19 cellular contexts compared by ENCODE assay signal in genomic region chr2:102478686-102479470, GRCh38. TPM values are rescaled to one million over a fixed set of nuclear protein-coding genes. Genes with fewer than 3 reads are reported as not detected.
A peak's percentile ranks its signal among the peaks of the same experiment; 100 is the strongest.
DNase-seq lines count a peak whose midpoint lies in the region; ATAC-seq and TF ChIP-seq lines count a peak whose summit lies in the region.
"Had no signal": no experiment of that assay in that cellular context is flagged by ENCODE, and none has a peak within 500 bp of the region (broad histone marks: within the 10 kb centered on the region; RNA-seq: fewer than 3 reads in every experiment).

No MANE protein-coding gene starts in this region.

- no peaks in the 10 kb centered on the region for H3K23me2 ChIP-seq in H9 (ENCODE audit: insufficient read length, low read depth, low read length, poor library complexity, severe bottlenecking)

- ATAC-seq in HG02678 (IDR thresholded peaks at IDR 0.05; ENCODE audit: unreplicated experiment), result no peak
- ATAC-seq: GM12878 had no signal

- no peak overlapping the region for H2AK5ac ChIP-seq in H9 (ENCODE audit: insufficient read length, low read length)

- H2BK20ac ChIP-seq in H9 (ENCODE audit: low read depth, low read length, poor library complexity, severe bottlenecking), result no peak overlapping the region

- no CpG with 5 or more reads among the region's 36 CpGs for WGBS in H9 (ENCODE audit: extremely low coverage, insufficient read length, low lambda C conversion rate)
- WGBS in endodermal cell (ENCODE audit: insufficient coverage in 1 of 2, insufficient read length in 1 of 2), 2 experiments, result 95 to 96% methylated on average over 28 to 36 of the region's 36 CpGs

- peaks cover 29% of the 10 kb centered on the region for H3K27me3 Mint-ChIP-seq in activated CD4-positive, alpha-beta T cell treated with anti-CD3 and anti-CD28 coated beads, Interleukin-2, amount 10 ng/mL, durations not matched to agents 24 days and 14 days
- H3K27me3 Mint-ChIP-seq in activated CD4-positive, alpha-beta T cell treated with anti-CD3 and anti-CD28 coated beads, Interleukin-2, amount 10 ng/mL, durations not matched to agents 7 days and 5 days, result peaks cover 11% of the 10 kb centered on the region
- H3K27me3 Mint-ChIP-seq in H9 (ENCODE audit: low read depth), result no peaks in the 10 kb centered on the region; the same call in 1 of the 2 replicates
- peaks cover 3% of the 10 kb centered on the region for H3K27me3 Mint-ChIP-seq in endodermal cell (ENCODE audit: insufficient read depth)
- H3K27me3 Mint-ChIP-seq in osteocyte (ENCODE audit: unreplicated experiment), result peaks cover 46% of the 10 kb centered on the region

- H3K14ac ChIP-seq in H9 (ENCODE audit: insufficient read depth, low read length), result no peak overlapping the region; the same call in 1 of the 2 replicates

- no peak overlapping the region for H3K4me3 ChIP-seq in endodermal cell (ENCODE audit: low read length)
- no peak overlapping the region for H3K4me3 ChIP-seq in MM.1S (ENCODE audit: low read length)
- H3K4me3 ChIP-seq: GM12878 had no signal

- no peak overlapping the region for H3K27ac Mint-ChIP-seq in activated CD4-positive, alpha-beta T cell treated with anti-CD3 and anti-CD28 coated beads, Interleukin-2, amount 10 ng/mL, durations not matched to agents 24 days and 14 days
- no peak overlapping the region for H3K27ac Mint-ChIP-seq in activated CD4-positive, alpha-beta T cell treated with anti-CD3 and anti-CD28 coated beads, Interleukin-2, amount 10 ng/mL, durations not matched to agents 7 days and 5 days
- H3K27ac Mint-ChIP-seq in H9 (peak overlapping the region in 1 of 3 experiments; percentile 33; a peak in 1 of 7 replicates), endodermal cell (no peak overlapping the region), osteocyte (ENCODE audit: unreplicated experiment) (no peak overlapping the region)
- H3K27ac Mint-ChIP-seq: CD14-positive monocyte had no signal

- H3K4me1 ChIP-seq in H9 (ENCODE audit: insufficient read depth, low read length), result no peaks in the 10 kb centered on the region
- H3K4me1 ChIP-seq in endodermal cell (ENCODE audit: control insufficient read depth, insufficient read depth, low read length), result no peaks in the 10 kb centered on the region
- H3K4me1 ChIP-seq in MM.1S (ENCODE audit: low read length), result no peaks in the 10 kb centered on the region

- H2BK12ac ChIP-seq in H9 (ENCODE audit: insufficient read length, low read depth, low read length), result no peak overlapping the region

- TF ChIP-seq CTCF in H9 (conservative IDR thresholded peaks at IDR 0.05) (peak; percentile 44; the same call in 2 of the 3 replicates), endodermal cell (conservative IDR thresholded peaks at IDR 0.05) (peak; percentile 46), osteocyte (IDR thresholded peaks at IDR 0.05) (no peak), MM.1S (IDR thresholded peaks at IDR 0.05; ENCODE audit: low read length) (no peak)

- no peak overlapping the region for H4K8ac ChIP-seq in H9 (replicated peaks; ENCODE audit: insufficient read length, low read depth, low read length)

- H4K91ac ChIP-seq in H9 (ENCODE audit: insufficient read length, low read depth, low read length), result no peak overlapping the region

- H3K4me3 Mint-ChIP-seq in activated CD4-positive, alpha-beta T cell treated with anti-CD3 and anti-CD28 coated beads, Interleukin-2, amount 10 ng/mL, durations not matched to agents 24 days and 14 days, result no peak overlapping the region
- H3K4me3 Mint-ChIP-seq in activated CD4-positive, alpha-beta T cell treated with anti-CD3 and anti-CD28 coated beads, Interleukin-2, amount 10 ng/mL, durations not matched to agents 7 days and 5 days, result no peak overlapping the region
- H3K4me3 Mint-ChIP-seq in H9 (no peak overlapping the region), endodermal cell (no peak overlapping the region), osteocyte (ENCODE audit: unreplicated experiment) (no peak overlapping the region)
- H3K4me3 Mint-ChIP-seq: CD14-positive monocyte had no signal

- H3K23ac ChIP-seq in H9 (ENCODE audit: insufficient read length, low read depth, low read length), result no peak overlapping the region

- CTCF ChIA-PET in activated CD4-positive, alpha-beta T cell treated with anti-CD3 and anti-CD28 coated beads, Interleukin-2, amount 10 ng/mL, durations not matched to agents 7 days and 5 days (lab: Charles Lee), result no interaction called here

- H2BK120ac ChIP-seq in H9 (ENCODE audit: low read depth, low read length, poor library complexity, severe bottlenecking), result no peak overlapping the region

- H3K79me2 ChIP-seq in H9 (ENCODE audit: insufficient read depth, low read length) (no peaks in the 10 kb centered on the region), MM.1S (ENCODE audit: low read length) (no peaks in the 10 kb centered on the region)

- no peak overlapping the region for H3K18ac ChIP-seq in H9 (ENCODE audit: insufficient read length, low read depth, low read length)

- H3T11ph ChIP-seq in H9 (ENCODE audit: low read length), result no peak overlapping the region

- H2BK5ac ChIP-seq in H9 (ENCODE audit: insufficient read length, low read length), result no peak overlapping the region

- H3K56ac ChIP-seq in H9 (ENCODE audit: insufficient read length, low read depth, low read length), result no peak overlapping the region

- H3K27me3 ChIP-seq in H9 (ENCODE audit: insufficient read depth, low read length) (no peaks in the 10 kb centered on the region), endodermal cell (ENCODE audit: control insufficient read depth, insufficient read depth, low read length, poor library complexity, severe bottlenecking) (peaks cover 10% of the 10 kb centered on the region), MM.1S (replicated peaks; ENCODE audit: insufficient read depth, low read length) (no peaks in the 10 kb centered on the region)

- H3K4me1 Mint-ChIP-seq in activated CD4-positive, alpha-beta T cell treated with anti-CD3 and anti-CD28 coated beads, Interleukin-2, amount 10 ng/mL, durations not matched to agents 24 days and 14 days, result no peaks in the 10 kb centered on the region
- no peaks in the 10 kb centered on the region for H3K4me1 Mint-ChIP-seq in activated CD4-positive, alpha-beta T cell treated with anti-CD3 and anti-CD28 coated beads, Interleukin-2, amount 10 ng/mL, durations not matched to agents 7 days and 5 days
- H3K4me1 Mint-ChIP-seq in H9, result peaks cover 3% of the 10 kb centered on the region in 2 experiments; a peak in 2 of 4 replicates
- H3K4me1 Mint-ChIP-seq in endodermal cell, result no peaks in the 10 kb centered on the region
- no peaks in the 10 kb centered on the region for H3K4me1 Mint-ChIP-seq in osteocyte (ENCODE audit: unreplicated experiment)
- H3K4me1 Mint-ChIP-seq: CD14-positive monocyte had no signal

- H3K9ac ChIP-seq in H9 (ENCODE audit: extremely low read depth, insufficient read length, low read length) (no peak overlapping the region), endodermal cell (ENCODE audit: extremely low read depth, low read length, poor library complexity, severe bottlenecking) (no peak overlapping the region), MM.1S (ENCODE audit: low read length) (no peak overlapping the region)

- no peaks in the 10 kb centered on the region for H3K9me3 ChIP-seq in H9 (ENCODE audit: control insufficient read depth, low read depth, low read length)
- no peaks in the 10 kb centered on the region for H3K9me3 ChIP-seq in endodermal cell (ENCODE audit: control insufficient read depth, low read length)
- H3K9me3 ChIP-seq in MM.1S (replicated peaks; ENCODE audit: insufficient read depth, low read length), result no peaks in the 10 kb centered on the region

- no peak overlapping the region for H4K5ac ChIP-seq in H9 (ENCODE audit: insufficient read length, low read depth, low read length)

- peak; percentile 42 for DNase-seq in activated CD4-positive, alpha-beta T cell treated with anti-CD3 and anti-CD28 coated beads, Interleukin-2, amount 10 ng/mL, durations not matched to agents 24 days and 14 days
- no peak for DNase-seq in activated CD4-positive, alpha-beta T cell treated with anti-CD3 and anti-CD28 coated beads, Interleukin-2, amount 10 ng/mL, durations not matched to agents 7 days and 5 days
- DNase-seq in H9 (peak; percentile 64), endodermal cell (peak; percentile 75), osteocyte (ENCODE audit: extremely low spot score, unreplicated experiment) (peak; percentile 82), islet precursor cell (no peak), MM.1S (no peak)
- DNase-seq: COR-L47, DMS153, NCI-H1092 treated with DMSO at 0.1 percent for 48 hours, NCI-H1694 treated with DMSO at 0.1 percent for 48 hours, NCI-H446, NCI-H748 treated with DMSO at 0.1 percent for 48 hours, SHP77 treated with DMSO at 0.1 percent for 48 hours had no signal

- no peak overlapping the region for H2BK15ac ChIP-seq in H9 (ENCODE audit: low read depth, low read length)

- H2AFZ ChIP-seq in H9 (ENCODE audit: low read length) (no peak overlapping the region), MM.1S (ENCODE audit: low read length) (no peak overlapping the region)

- no peaks in the 10 kb centered on the region for H3F3A ChIP-seq in MM.1S (ENCODE audit: insufficient read depth, low read length)

- H3K36me3 Mint-ChIP-seq in activated CD4-positive, alpha-beta T cell treated with anti-CD3 and anti-CD28 coated beads, Interleukin-2, amount 10 ng/mL, durations not matched to agents 24 days and 14 days (ENCODE audit: low read depth), result no peaks in the 10 kb centered on the region
- no peaks in the 10 kb centered on the region for H3K36me3 Mint-ChIP-seq in activated CD4-positive, alpha-beta T cell treated with anti-CD3 and anti-CD28 coated beads, Interleukin-2, amount 10 ng/mL, durations not matched to agents 7 days and 5 days (ENCODE audit: low read depth)
- H3K36me3 Mint-ChIP-seq in H9 (ENCODE audit: insufficient read depth in 1 of 3, low read depth in 3 of 3), result no peaks in the 10 kb centered on the region
- no peaks in the 10 kb centered on the region for H3K36me3 Mint-ChIP-seq in endodermal cell (ENCODE audit: low read depth)
- H3K36me3 Mint-ChIP-seq in osteocyte (ENCODE audit: unreplicated experiment), result no peaks in the 10 kb centered on the region
- H3K36me3 Mint-ChIP-seq: CD14-positive monocyte had no signal

- POLR2A ChIA-PET in activated CD4-positive, alpha-beta T cell treated with anti-CD3 and anti-CD28 coated beads, Interleukin-2, amount 10 ng/mL, durations not matched to agents 7 days and 5 days (lab: Charles Lee), result no interaction called here

- no peaks in the 10 kb centered on the region for H3K9me2 ChIP-seq in MM.1S (replicated peaks; ENCODE audit: insufficient read depth, low read length)

- no peaks in the 10 kb centered on the region for H3K9me3 Mint-ChIP-seq in activated CD4-positive, alpha-beta T cell treated with anti-CD3 and anti-CD28 coated beads, Interleukin-2, amount 10 ng/mL, durations not matched to agents 24 days and 14 days
- H3K9me3 Mint-ChIP-seq in activated CD4-positive, alpha-beta T cell treated with anti-CD3 and anti-CD28 coated beads, Interleukin-2, amount 10 ng/mL, durations not matched to agents 7 days and 5 days, result no peaks in the 10 kb centered on the region
- H3K9me3 Mint-ChIP-seq in H9, result no peaks in the 10 kb centered on the region; a peak in 1 of 5 replicates
- no peaks in the 10 kb centered on the region for H3K9me3 Mint-ChIP-seq in endodermal cell
- H3K9me3 Mint-ChIP-seq in osteocyte (ENCODE audit: unreplicated experiment), result no peaks in the 10 kb centered on the region

- H3K79me1 ChIP-seq in H9 (ENCODE audit: insufficient read depth, low read depth, low read length, poor library complexity, severe bottlenecking), result no peaks in the 10 kb centered on the region

- H3K36me3 ChIP-seq in endodermal cell (ENCODE audit: control insufficient read depth, insufficient read depth, low read length), result no peaks in the 10 kb centered on the region
- H3K36me3 ChIP-seq in MM.1S (replicated peaks; ENCODE audit: insufficient read depth, low read length), result no peaks in the 10 kb centered on the region

- intact Hi-C loops in activated CD4-positive, alpha-beta T cell treated with anti-CD3 and anti-CD28 coated beads, Interleukin-2, amount 10 ng/mL, durations not matched to agents 24 days and 14 days (cut with micrococcal nuclease), result loop anchor here (10.0 kb wide), 1 partner anchor 326 kb away; no protein-coding TSS in a partner anchor

- H4K20me1 ChIP-seq in H9 (ENCODE audit: control insufficient read depth, insufficient read depth, insufficient read length), result no peaks in the 10 kb centered on the region
- no peaks in the 10 kb centered on the region for H4K20me1 ChIP-seq in MM.1S (ENCODE audit: insufficient read depth, low read length)

- no peak overlapping the region for H3K4me2 ChIP-seq in H9 (ENCODE audit: insufficient read depth, insufficient read length, low read length)
- no peak overlapping the region for H3K4me2 ChIP-seq in MM.1S (ENCODE audit: low read depth, low read length)

- H3K27ac ChIP-seq in H9 (ENCODE audit: insufficient read length, low read depth, low read length) (no peak overlapping the region), endodermal cell (ENCODE audit: low read depth, low read length) (no peak overlapping the region), MM.1S (ENCODE audit: low read length) (no peak overlapping the region)

- H3K4ac ChIP-seq in H9 (ENCODE audit: low read depth, low read length), result no peak overlapping the region

RNA-seq across cellular contexts. Expression of gene SLC9A4, which starts 5.9 kb away (rescaled TPM):
- 0.07 and 0.12 TPM in 2 replicates for total RNA-seq in activated CD4-positive, alpha-beta T cell treated with anti-CD3 and anti-CD28 coated beads, Interleukin-2, amount 10 ng/mL, durations not matched to agents 24 days and 14 days
- under 1 TPM; 0.07 to 0.10 TPM for total RNA-seq in activated CD4-positive, alpha-beta T cell treated with anti-CD3 and anti-CD28 coated beads, Interleukin-2, amount 10 ng/mL, durations not matched to agents 7 days and 5 days
- total RNA-seq in H9 (2021) (not detected in 2 replicates), endodermal cell (under 1 TPM in 1 of 2 donors, not detected in 1; 0.07 TPM), osteocyte (not detected in 2 replicates)
- not detected for polyA plus RNA-seq in endodermal cell (2013, experiment 1 of 2)
- not detected for polyA plus RNA-seq in endodermal cell (2013, experiment 2 of 2)
- total RNA-seq: HT1080 had no signal
- polyA plus RNA-seq: CD14-positive monocyte, GM12878 had no signal

RNA-seq across cellular contexts. Expression of gene IL18RAP, which starts 55.9 kb away (rescaled TPM):
- total RNA-seq in activated CD4-positive, alpha-beta T cell treated with anti-CD3 and anti-CD28 coated beads, Interleukin-2, amount 10 ng/mL, durations not matched to agents 24 days and 14 days, result 15.0 and 16.9 TPM in 2 replicates
- 1 to 10 TPM; 3.8 TPM for total RNA-seq in activated CD4-positive, alpha-beta T cell treated with anti-CD3 and anti-CD28 coated beads, Interleukin-2, amount 10 ng/mL, durations not matched to agents 7 days and 5 days
- total RNA-seq in H9 (2021) (not detected in 2 replicates), endodermal cell (under 1 TPM in 1 of 2 donors, not detected in 1; 0.11 TPM), osteocyte (not detected in 2 replicates)
- not detected for polyA plus RNA-seq in endodermal cell (2013, experiment 1 of 2)
- not detected for polyA plus RNA-seq in endodermal cell (2013, experiment 2 of 2)
- total RNA-seq: HT1080, MCF 10A had no signal
- polyA plus RNA-seq: CD14-positive monocyte had no signal

Comparison
In these comparisons a context has a peak if more than half of its experiments do, and no peak if none do; other contexts are left out.
1. DNase-seq: peak in activated CD4-positive, alpha-beta T cell treated with anti-CD3 and anti-CD28 coated beads, Interleukin-2, amount 10 ng/mL, durations not matched to agents 24 days and 14 days (single experiment), H9 (single experiment), endodermal cell (single experiment) and osteocyte (single experiment); none in activated CD4-positive, alpha-beta T cell treated with anti-CD3 and anti-CD28 coated beads, Interleukin-2, amount 10 ng/mL, durations not matched to agents 7 days and 5 days (single experiment), islet precursor cell (single experiment) and MM.1S (single experiment).
2. CTCF ChIP-seq: peak in H9 (single experiment) and endodermal cell (single experiment); none in osteocyte (single experiment) and MM.1S (single experiment).